In genomic region chr22:19431641-19432091, GRCh38 we compare ENCODE assay signal across 1 cellular context.
TF ChIP-seq lines count a peak whose summit lies in the region.

Gene HIRA, minus strand, starts transcription at chr22:19431733. Its CDS starts 257 bp downstream, at chr22:19431476.

TF ChIP-seq in K562, 482 proteins besides CTCF, POLR2A, EP300 and RAD21 (continued from another document):
- TF ChIP-seq CHCHD3 (CRISPR knock-in tag; IDR thresholded peaks at IDR 0.05) = peak; percentile 18; the same call in 1 of the 2 replicates
- no peak for TF ChIP-seq ZNF140 (CRISPR knock-in tag; IDR thresholded peaks at IDR 0.05)
- peak; percentile 92 for TF ChIP-seq ZNF165 (CRISPR knock-in tag; IDR thresholded peaks at IDR 0.05; ENCODE audit: borderline replicate concordance)
- TF ChIP-seq MIER1 (IDR thresholded peaks at IDR 0.05; ENCODE audit: low read depth) = no peak
- peak; percentile 93 for TF ChIP-seq E2F3 (CRISPR knock-in tag; IDR thresholded peaks at IDR 0.05)
- peak in 1 of 2 experiments; percentile 45; a peak in 1 of 3 replicates for TF ChIP-seq CBX3 (IDR thresholded peaks at IDR 0.05; ENCODE audit: borderline replicate concordance in 1 of 2, low read length in 2 of 2)
- TF ChIP-seq TEAD2 (tag; IDR thresholded peaks at IDR 0.05) = no peak; the same call in 1 of the 2 replicates
- peak; percentile 98; the same call in 1 of the 2 replicates for TF ChIP-seq RBM17 (IDR thresholded peaks at IDR 0.05; ENCODE audit: borderline replicate concordance, low read depth, low read length)
- TF ChIP-seq FOXM1 (IDR thresholded peaks at IDR 0.05; ENCODE audit: low read depth) = no peak
- no peak for TF ChIP-seq FOXM1 (CRISPR knock-in tag; IDR thresholded peaks at IDR 0.05; ENCODE audit: low read depth)
- TF ChIP-seq NCOR1 (IDR thresholded peaks at IDR 0.05) = no peak
- no peak for TF ChIP-seq CC2D1A (IDR thresholded peaks at IDR 0.05)
- TF ChIP-seq ZNF695 (CRISPR knock-in tag; IDR thresholded peaks at IDR 0.05) = 0 out of 2 replicates have a peak, but pooled peaks have one; percentile 4
- peak; percentile 91 for TF ChIP-seq JUND (IDR thresholded peaks at IDR 0.05; ENCODE audit: borderline replicate concordance, low read depth, low read length)
- no peak for TF ChIP-seq JUND (tag; IDR thresholded peaks at IDR 0.05; ENCODE audit: borderline replicate concordance, low read depth, low read length)
- no peak for TF ChIP-seq HDAC2 (IDR thresholded peaks at IDR 0.05)
- TF ChIP-seq MYC (IDR thresholded peaks at IDR 0.05; ENCODE audit: low read depth, low read length) = peak; percentile 84
- TF ChIP-seq MYC (CRISPR knock-in tag; IDR thresholded peaks at IDR 0.05; ENCODE audit: borderline replicate concordance, low read depth) = no peak
- TF ChIP-seq ZNF184 (CRISPR knock-in tag; IDR thresholded peaks at IDR 0.05) = no peak
- no peak for TF ChIP-seq MCM5 (IDR thresholded peaks at IDR 0.05; ENCODE audit: low read depth)
- no peak for TF ChIP-seq MBD2 (IDR thresholded peaks at IDR 0.05; ENCODE audit: borderline replicate concordance, low read depth)
- TF ChIP-seq SMAD4 (CRISPR knock-in tag; conservative IDR thresholded peaks at IDR 0.05) = peak; percentile 77
- no peak for TF ChIP-seq SUPT5H (IDR thresholded peaks at IDR 0.05)
- no peak for TF ChIP-seq E2F8 (IDR thresholded peaks at IDR 0.05; ENCODE audit: low read depth, partially characterized antibody)
- peak in 1 of 2 experiments; percentile 79; a peak in 1 of 4 replicates for TF ChIP-seq ZMIZ1 (IDR thresholded peaks at IDR 0.05; ENCODE audit: low read depth in 2 of 2, low read length in 2 of 2)
- TF ChIP-seq SETDB1 (IDR thresholded peaks at IDR 0.05; ENCODE audit: low read length) = peak; percentile 95
- peak; percentile 75; the same call in 1 of the 2 replicates for TF ChIP-seq ZBTB34 (CRISPR knock-in tag; IDR thresholded peaks at IDR 0.05)
- TF ChIP-seq RBM39 (optimal IDR thresholded peaks at IDR 0.05; ENCODE audit: low read depth, low read length) = no peak
- TF ChIP-seq ARHGAP35 (IDR thresholded peaks at IDR 0.05; ENCODE audit: partially characterized antibody) = no peak
- no peak for TF ChIP-seq KLF6 (CRISPR knock-in tag; IDR thresholded peaks at IDR 0.05; ENCODE audit: borderline replicate concordance)
- TF ChIP-seq NFE2L1 (tag; IDR thresholded peaks at IDR 0.05; ENCODE audit: borderline replicate concordance, low read depth) = no peak
- no peak for TF ChIP-seq SFPQ (IDR thresholded peaks at IDR 0.05; ENCODE audit: low read depth, low read length)
- no peak for TF ChIP-seq DLX4 (CRISPR knock-in tag; IDR thresholded peaks at IDR 0.05)
- TF ChIP-seq ZNF263 (CRISPR knock-in tag; IDR thresholded peaks at IDR 0.05; ENCODE audit: borderline replicate concordance) = no peak
- peak in 1 of 2 experiments; percentile 38; a peak in 2 of 4 replicates for TF ChIP-seq MLX (CRISPR knock-in tag; conservative IDR thresholded peaks at IDR 0.05)
- TF ChIP-seq ZBTB33 (CRISPR knock-in tag; IDR thresholded peaks at IDR 0.05) = no peak
- TF ChIP-seq IRF2 (CRISPR knock-in tag; IDR thresholded peaks at IDR 0.05) = no peak
- no peak; the same call in 1 of the 2 replicates for TF ChIP-seq BCL6 (CRISPR knock-in tag; IDR thresholded peaks at IDR 0.05)
- TF ChIP-seq PHB (CRISPR knock-in tag; IDR thresholded peaks at IDR 0.05) = no peak
- no peak for TF ChIP-seq FOXJ2 (tag; IDR thresholded peaks at IDR 0.05)
- TF ChIP-seq TCF3 (CRISPR knock-in tag; IDR thresholded peaks at IDR 0.05) = no peak
- TF ChIP-seq SREBF1 (IDR thresholded peaks at IDR 0.05; ENCODE audit: borderline replicate concordance, low read depth, low read length) = peak; percentile 90; the same call in 1 of the 2 replicates
- peak; percentile 80 for TF ChIP-seq ETS2 (tag; IDR thresholded peaks at IDR 0.05; ENCODE audit: borderline replicate concordance, poor library complexity, severe bottlenecking)
